In the genomic region with DNA sequence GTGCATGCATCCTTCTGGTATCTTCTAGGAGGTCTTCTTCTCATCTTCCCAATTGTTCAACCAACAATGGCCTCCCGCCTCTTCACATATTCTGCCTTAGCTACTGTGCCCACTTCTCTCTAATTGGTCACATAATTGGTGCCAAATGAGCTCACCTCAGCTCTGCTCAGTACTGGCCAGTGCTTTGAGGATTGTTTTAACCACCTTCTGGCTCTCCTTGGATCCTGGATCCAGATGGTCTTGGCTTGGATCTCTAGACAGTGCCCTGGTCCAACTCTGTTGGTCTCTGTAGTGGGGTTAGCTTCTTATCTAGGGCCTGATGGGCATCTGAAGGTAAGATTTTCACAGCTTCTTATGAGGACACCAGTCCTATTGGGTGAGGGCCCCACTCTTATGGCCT, we compare ENCODE assay signal across 23 cellular contexts.
"Had no signal": no experiment of that assay in that cellular context is flagged by ENCODE, and none has a peak within 500 bp of the region (broad histone marks: within the 10 kb centered on the region; RNA-seq: fewer than 3 reads in every experiment).

No MANE protein-coding gene starts in this region.

- H3K4me1 Mint-ChIP-seq: stimulated activated effector memory CD8-positive, alpha-beta T cell treated with anti-CD3 and anti-CD28 coated beads, Interleukin-12 subunit alpha, Interleukin-12 subunit beta, amount 100 ng/mL, for 72 hours; stimulated activated memory B cell treated with anti-CD40 and anti-IgM and Interleukin-4, amounts not matched to agents 10 μg/mL and 1 μg/mL and 100 μg/mL, for 72 hours; stimulated activated naive B cell treated with anti-CD40 and anti-IgM and Interleukin-4, amounts not matched to agents 10 μg/mL and 1 μg/mL and 100 μg/mL, for 72 hours; stimulated activated naive CD8-positive, alpha-beta T cell treated with anti-CD3 and anti-CD28 coated beads, Interleukin-15, amount 100 ng/mL, for 72 hours had no signal

- H3K36me3 Mint-ChIP-seq: stimulated activated effector memory CD8-positive, alpha-beta T cell treated with anti-CD3 and anti-CD28 coated beads, Interleukin-12 subunit alpha, Interleukin-12 subunit beta, amount 100 ng/mL, for 72 hours; stimulated activated memory B cell treated with anti-CD40 and anti-IgM and Interleukin-4, amounts not matched to agents 10 μg/mL and 1 μg/mL and 100 μg/mL, for 72 hours; stimulated activated naive B cell treated with anti-CD40 and anti-IgM and Interleukin-4, amounts not matched to agents 10 μg/mL and 1 μg/mL and 100 μg/mL, for 72 hours; type B pancreatic cell had no signal

- DNase-seq: stimulated activated CD4-positive, alpha-beta T cell treated with anti-CD3 and anti-CD28 coated beads, Interleukin-2, amount 100 ng/mL, for 48 hours; stimulated activated CD4-positive, alpha-beta T cell treated with anti-CD3 and anti-CD28 coated beads, Interleukin-4, amount 100 ng/mL, for 1 hour; stimulated activated CD4-positive, alpha-beta T cell treated with anti-CD3 and anti-CD28 coated beads, Interleukin-4, amount 100 ng/mL, for 24 hours; stimulated activated CD4-positive, alpha-beta T cell treated with anti-CD3 and anti-CD28 coated beads, Interleukin-4, amount 100 ng/mL, for 4 hours; stimulated activated CD8-positive, alpha-beta memory T cell treated with anti-CD3 and anti-CD28 coated beads, Interleukin-4, amount 100 ng/mL, for 48 hours; stimulated activated naive B cell treated with anti-CD40 and anti-IgM and Interleukin-4, amounts not matched to agents 10 μg/mL and 1 μg/mL and 100 μg/mL, for 72 hours; stimulated activated naive CD4-positive, alpha-beta T cell; stimulated activated naive CD4-positive, alpha-beta T cell treated with Interleukin-2 at 50 U/mL for 16 hours; stimulated activated naive CD8-positive, alpha-beta T cell treated with anti-CD3 and anti-CD28 coated beads, Interleukin-15, amount 100 ng/mL, for 72 hours; stimulated activated naive CD8-positive, alpha-beta T cell treated with anti-CD3 and anti-CD28 coated beads, Interleukin-15, Interleukin-2, amounts not matched to agents 100 U/mL and 50 U/mL, for 24 hours; stomach; testis; thyroid gland; tibial artery; transverse colon; trophoblast cell; upper lobe of left lung; upper lobe of right lung; uterus had no signal

- H3K4me3 Mint-ChIP-seq: stimulated activated effector memory CD8-positive, alpha-beta T cell treated with anti-CD3 and anti-CD28 coated beads, Interleukin-12 subunit alpha, Interleukin-12 subunit beta, amount 100 ng/mL, for 72 hours; stimulated activated memory B cell treated with anti-CD40 and anti-IgM and Interleukin-4, amounts not matched to agents 10 μg/mL and 1 μg/mL and 100 μg/mL, for 72 hours; stimulated activated naive B cell treated with anti-CD40 and anti-IgM and Interleukin-4, amounts not matched to agents 10 μg/mL and 1 μg/mL and 100 μg/mL, for 72 hours; stimulated activated naive CD8-positive, alpha-beta T cell treated with anti-CD3 and anti-CD28 coated beads, Interleukin-15, amount 100 ng/mL, for 72 hours; stimulated activated naive CD8-positive, alpha-beta T cell treated with anti-CD3 and anti-CD28 coated beads, Interleukin-15, Interleukin-2, amounts not matched to agents 100 ng/mL and 50 ng/mL, for 24 hours; type B pancreatic cell had no signal

- H3K27me3 Mint-ChIP-seq: stimulated activated memory B cell treated with anti-CD40 and anti-IgM and Interleukin-4, amounts not matched to agents 10 μg/mL and 1 μg/mL and 100 μg/mL, for 72 hours; stimulated activated naive B cell treated with anti-CD40 and anti-IgM and Interleukin-4, amounts not matched to agents 10 μg/mL and 1 μg/mL and 100 μg/mL, for 72 hours; stimulated activated naive CD8-positive, alpha-beta T cell treated with anti-CD3 and anti-CD28 coated beads, Interleukin-15, amount 100 ng/mL, for 72 hours; stimulated activated naive CD8-positive, alpha-beta T cell treated with anti-CD3 and anti-CD28 coated beads, Interleukin-15, Interleukin-2, amounts not matched to agents 100 ng/mL and 50 ng/mL, for 24 hours had no signal

- ATAC-seq: stimulated activated effector memory CD8-positive, alpha-beta T cell treated with anti-CD3 and anti-CD28 coated beads, Interleukin-12 subunit alpha, Interleukin-12 subunit beta, amount 100 ng/mL, for 72 hours; stimulated activated memory B cell treated with anti-CD40 and anti-IgM and Interleukin-4, amounts not matched to agents 10 μg/mL and 1 μg/mL and 100 μg/mL, for 72 hours; stimulated activated naive B cell treated with anti-CD40 and anti-IgM and Interleukin-4, amounts not matched to agents 10 μg/mL and 1 μg/mL and 100 μg/mL, for 72 hours; stimulated activated naive CD8-positive, alpha-beta T cell treated with anti-CD3 and anti-CD28 coated beads, Interleukin-15, amount 100 ng/mL, for 72 hours; stimulated activated naive CD8-positive, alpha-beta T cell treated with anti-CD3 and anti-CD28 coated beads, Interleukin-15, Interleukin-2, amounts not matched to agents 100 U/mL and 50 U/mL, for 24 hours; upper lobe of right lung had no signal
